In the genomic region with DNA sequence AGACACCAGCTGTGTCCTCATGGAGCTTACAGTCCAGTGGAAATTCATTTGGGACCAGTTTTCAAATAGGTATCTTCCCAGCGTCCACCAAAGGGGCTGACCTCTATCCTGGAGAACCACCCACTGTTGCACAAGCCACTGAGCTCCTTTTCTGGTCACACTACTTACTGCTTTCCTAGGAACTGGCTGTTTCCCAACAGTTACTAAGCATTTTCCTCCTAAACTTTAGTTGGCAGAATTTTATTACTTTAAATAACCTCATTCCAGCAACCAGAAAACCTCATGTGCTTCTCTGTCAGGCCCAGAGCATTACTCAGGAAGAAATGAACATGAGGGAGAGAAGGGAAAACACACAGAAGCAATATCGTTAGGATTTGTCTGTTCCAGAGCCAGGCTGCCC, we compare ENCODE assay signal across 18 cellular contexts.
DNase-seq lines count a peak whose midpoint lies in the region; ATAC-seq and TF ChIP-seq lines count a peak whose summit lies in the region.
"Had no signal": no experiment of that assay in that cellular context is flagged by ENCODE, and none has a peak within 500 bp of the region (broad histone marks: within the 10 kb centered on the region; RNA-seq: fewer than 3 reads in every experiment).

No MANE protein-coding gene starts in this region.

- no peak overlapping the region for H2AFZ ChIP-seq in SK-N-SH (ENCODE audit: low read depth)

- POLR2A ChIA-PET in SK-N-SH (lab: Yijun Ruan, JAX): no interaction called here

- no peak for TF ChIP-seq RAD21 in SK-N-SH (IDR thresholded peaks at IDR 0.05; ENCODE audit: low read length)

- WGBS in gastroesophageal sphincter (ENCODE audit: low coverage in 1 of 2), 2 donors: 31% methylated on average over 2 of the region's 2 CpGs; no CpG with 5 or more reads in 1 of the 2 donors
- 63 to 80% methylated on average over 2 of the region's 2 CpGs for WGBS in sigmoid colon, 2 donors
- whole genome bisulfite sequencing in stomach, 5 donors: 61 to 73% (median 63%) methylated on average over 2 of the region's 2 CpGs
- 13% methylated on average over 2 of the region's 2 CpGs for WGBS in SK-N-SH (ENCODE audit: low lambda C conversion rate)

- H3K4me2 ChIP-seq in SK-N-SH: no peak overlapping the region

- H3K79me2 ChIP-seq in SK-N-SH (ENCODE audit: insufficient read depth): no peaks in the 10 kb centered on the region

- no peaks in the 10 kb centered on the region for H3K9me2 ChIP-seq in SK-N-SH

- H4K20me1 ChIP-seq in SK-N-SH (ENCODE audit: insufficient read depth): no peaks in the 10 kb centered on the region

- no peak overlapping the region for H3K4me3 ChIP-seq in gastroesophageal sphincter
- no peak overlapping the region for H3K4me3 ChIP-seq in sigmoid colon
- H3K4me3 ChIP-seq in stomach: no peak overlapping the region
- no peak overlapping the region for H3K4me3 ChIP-seq in SK-N-SH (ENCODE audit: low read depth in 2 of 2, low read length in 1 of 2)
- H3K4me3 ChIP-seq: GM12878, K562 had no signal

- H3F3A ChIP-seq in SK-N-SH (replicated peaks; ENCODE audit: insufficient read depth): no peaks in the 10 kb centered on the region

- H3K27ac ChIP-seq in gastroesophageal sphincter: no peak overlapping the region
- no peak overlapping the region for H3K27ac ChIP-seq in sigmoid colon
- no peak overlapping the region for H3K27ac ChIP-seq in stomach
- H3K27ac ChIP-seq in SK-N-SH (ENCODE audit: low read depth in 2 of 2, low read length in 1 of 2): no peak overlapping the region

- DNase-seq in AG08395 (ENCODE audit: low spot score): peak; percentile 10
- peak; percentile 16 for DNase-seq in RPMI7951 (ENCODE audit: low read depth)
- peak; percentile 78 for DNase-seq in sigmoid colon
- no peak for DNase-seq in GM19240 (ENCODE audit: insufficient read length, low spot score)
- no peak for DNase-seq in stomach
- DNase-seq in NCI-H524 (lab: John Stamatoyannopoulos, UW): no peak
- no peak for DNase-seq in SK-N-SH
- DNase-seq: COR-L47, GOT3, HFFc6, NCI-H1092, NCI-H1694, NCI-H446, NCI-H748 treated with DMSO at 0.1 percent for 48 hours, SIG-M5 had no signal

- H3K9ac ChIP-seq in SK-N-SH: no peak overlapping the region

- H3K36me3 ChIP-seq in gastroesophageal sphincter (no peaks in the 10 kb centered on the region), sigmoid colon (no peaks in the 10 kb centered on the region), stomach (no peaks in the 10 kb centered on the region), SK-N-SH (replicated peaks in 1 of 2; ENCODE audit: control insufficient read depth in 1 of 2, insufficient read depth in 2 of 2, low read length in 1 of 2) (no peaks in the 10 kb centered on the region)

- no peaks in the 10 kb centered on the region for H3K9me3 ChIP-seq in gastroesophageal sphincter
- H3K9me3 ChIP-seq in sigmoid colon: no peaks in the 10 kb centered on the region
- no peaks in the 10 kb centered on the region for H3K9me3 ChIP-seq in stomach
- no peaks in the 10 kb centered on the region for H3K9me3 ChIP-seq in SK-N-SH

- TF ChIP-seq POLR2A in gastroesophageal sphincter (IDR thresholded peaks at IDR 0.05) (no peak), sigmoid colon (IDR thresholded peaks at IDR 0.05) (no peak), stomach (IDR thresholded peaks at IDR 0.05) (no peak)

- peak; percentile 81 for ATAC-seq in gastroesophageal sphincter
- ATAC-seq: GM12878, K562 had no signal

- TF ChIP-seq EP300 in gastroesophageal sphincter (IDR thresholded peaks at IDR 0.05): no peak
- TF ChIP-seq EP300 in sigmoid colon (IDR thresholded peaks at IDR 0.05): no peak
- TF ChIP-seq EP300 in stomach (IDR thresholded peaks at IDR 0.05): no peak
- no peak for TF ChIP-seq EP300 in SK-N-SH (IDR thresholded peaks at IDR 0.05; ENCODE audit: borderline replicate concordance in 1 of 2, low read depth in 1 of 2, low read length in 1 of 2)

- CTCF ChIA-PET in SK-N-SH (lab: Yijun Ruan, JAX): interaction anchor here (2.9 kb wide), 1 partner anchor 10 kb away, joined by 16 read pairs; no protein-coding TSS in a partner anchor

- peaks cover 5% of the 10 kb centered on the region for H3K27me3 ChIP-seq in gastroesophageal sphincter
- no peaks in the 10 kb centered on the region for H3K27me3 ChIP-seq in sigmoid colon
- no peaks in the 10 kb centered on the region for H3K27me3 ChIP-seq in stomach
- no peaks in the 10 kb centered on the region for H3K27me3 ChIP-seq in SK-N-SH (ENCODE audit: insufficient read depth)

- peaks cover 0 to 5% (median 0%) of the 10 kb centered on the region in 3 donors for H3K4me1 ChIP-seq in gastroesophageal sphincter
- H3K4me1 ChIP-seq in sigmoid colon: no peaks in the 10 kb centered on the region
- no peaks in the 10 kb centered on the region for H3K4me1 ChIP-seq in stomach
- H3K4me1 ChIP-seq in SK-N-SH (ENCODE audit: control insufficient read depth in 1 of 2, insufficient read depth in 2 of 2, low read depth in 1 of 2, low read length in 1 of 2): no peaks in the 10 kb centered on the region

- TF ChIP-seq CTCF in gastroesophageal sphincter (IDR thresholded peaks at IDR 0.05) (no peak), sigmoid colon (IDR thresholded peaks at IDR 0.05) (no peak), stomach (IDR thresholded peaks at IDR 0.05) (no peak), SK-N-SH (IDR thresholded peaks at IDR 0.05) (no peak)

- intact Hi-C loops in sigmoid colon (cut with DNase I): no loop called here
- intact Hi-C loops in stomach (cut with DNase I; ENCODE audit: low total_unique reads): no loop called here

TF ChIP-seq in SK-N-SH, 30 proteins besides CTCF, POLR2A, EP300 and RAD21:
- TF ChIP-seq MXI1 (IDR thresholded peaks at IDR 0.05; ENCODE audit: low read depth, low read length) (no peak), TCF12 (IDR thresholded peaks at IDR 0.05) (no peak), MEF2A (IDR thresholded peaks at IDR 0.05; ENCODE audit: borderline replicate concordance, low read depth) (no peak)
TF ChIP-seq in SK-N-SH: peak in this region for 0.

Comparison
In these comparisons a context has a peak if more than half of its experiments do, and no peak if none do; other contexts are left out.
1. DNase-seq: peak in AG08395 (single experiment), RPMI7951 (single experiment) and sigmoid colon (single experiment); none in GM19240 (single experiment), stomach (single experiment), NCI-H524 (0 of 2) and SK-N-SH (single experiment).